Comparison of ENCODE assay signal across 18 cellular contexts in the genomic region with DNA sequence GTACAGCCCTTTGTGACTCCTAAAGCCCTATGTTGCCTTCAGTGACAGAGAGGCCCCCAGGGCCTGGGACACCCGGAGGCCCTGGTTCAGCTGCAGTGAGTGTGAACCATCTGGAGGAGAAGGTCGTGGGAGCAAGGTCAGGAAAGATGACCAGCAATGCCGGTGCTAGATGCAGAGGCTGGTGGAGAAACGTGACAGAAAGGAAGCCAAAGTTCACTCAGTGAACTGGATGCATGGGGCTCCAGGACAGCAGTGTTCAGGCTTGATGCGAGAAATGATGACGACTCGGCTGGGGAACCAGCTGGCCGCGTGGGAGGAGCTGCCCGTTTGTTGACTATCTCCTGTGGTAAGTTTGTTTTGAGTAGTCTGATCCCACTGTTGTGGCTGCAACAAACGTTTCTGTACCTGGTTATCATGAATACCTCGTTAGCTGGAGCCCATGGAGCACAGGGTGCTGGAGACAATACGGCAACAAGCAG. TPM values are rescaled to one million over a fixed set of nuclear protein-coding genes. Genes with fewer than 3 reads are reported as not detected.
DNase-seq lines count a peak whose midpoint lies in the region; ATAC-seq and TF ChIP-seq lines count a peak whose summit lies in the region.
"Had no signal": no experiment of that assay in that cellular context is flagged by ENCODE, and none has a peak within 500 bp of the region (broad histone marks: within the 10 kb centered on the region; RNA-seq: fewer than 3 reads in every experiment).

No MANE protein-coding gene starts in this region.

- H3K4me2 ChIP-seq in hepatocyte: no peak overlapping the region

- no peaks in the 10 kb centered on the region for H4K20me1 ChIP-seq in hepatocyte (ENCODE audit: insufficient read depth, poor library complexity, severe bottlenecking)

- no peaks in the 10 kb centered on the region for H3K9me3 Mint-ChIP-seq in activated CD4-positive, alpha-beta memory T cell treated with anti-CD3 and anti-CD28 coated beads for 36 hours
- H3K9me3 Mint-ChIP-seq in activated CD4-positive, alpha-beta memory T cell treated with anti-CD3 and anti-CD28 coated beads, Interleukin-2, amount 10 ng/mL, durations not matched to agents 7 days and 5 days: no peaks in the 10 kb centered on the region
- H3K9me3 Mint-ChIP-seq in WTC11: no peaks in the 10 kb centered on the region
- H3K9me3 Mint-ChIP-seq: memory B cell; T-helper 2 cell treated with Interferon-gamma antibody and Interleukin-4, amounts not matched to agents 5 μg/mL and 100 μg/mL, for 36 hours had no signal

- CTCF ChIA-PET in activated CD4-positive, alpha-beta memory T cell treated with anti-CD3 and anti-CD28 coated beads for 36 hours (lab: Charles Lee): no interaction called here
- CTCF ChIA-PET in activated CD4-positive, alpha-beta memory T cell treated with anti-CD3 and anti-CD28 coated beads, Interleukin-2, amount 10 ng/mL, durations not matched to agents 7 days and 5 days (lab: Charles Lee): interaction anchor here (1.0 kb wide), 1 partner anchor 15 kb away, joined by 3 read pairs; no protein-coding TSS in a partner anchor
- CTCF ChIA-PET in WTC11 (lab: Charles Lee): interaction anchor here (0.5 kb wide), 1 partner anchor 57 kb away, joined by 3 read pairs; no protein-coding TSS in a partner anchor

- no peaks in the 10 kb centered on the region for H3K4me1 Mint-ChIP-seq in activated CD4-positive, alpha-beta memory T cell treated with anti-CD3 and anti-CD28 coated beads for 36 hours (ENCODE audit: low read depth)
- no peaks in the 10 kb centered on the region for H3K4me1 Mint-ChIP-seq in activated CD4-positive, alpha-beta memory T cell treated with anti-CD3 and anti-CD28 coated beads, Interleukin-2, amount 10 ng/mL, durations not matched to agents 7 days and 5 days
- H3K4me1 Mint-ChIP-seq in WTC11: no peaks in the 10 kb centered on the region

- POLR2A ChIA-PET in activated CD4-positive, alpha-beta memory T cell treated with anti-CD3 and anti-CD28 coated beads for 36 hours (lab: Charles Lee): no interaction called here
- POLR2A ChIA-PET in activated CD4-positive, alpha-beta memory T cell treated with anti-CD3 and anti-CD28 coated beads, Interleukin-2, amount 10 ng/mL, durations not matched to agents 7 days and 5 days (lab: Charles Lee): no interaction called here
- POLR2A ChIA-PET in WTC11 (lab: Charles Lee): no interaction called here

- no peak for TF ChIP-seq CTCF in WTC11 (IDR thresholded peaks at IDR 0.05)
- TF ChIP-seq CTCF in hepatocyte (IDR thresholded peaks at IDR 0.05; ENCODE audit: poor library complexity): no peak
- no peak for TF ChIP-seq CTCF in spleen (IDR thresholded peaks at IDR 0.05 in 8 of 11, conservative IDR thresholded peaks at IDR 0.05 in 3 of 11)
- TF ChIP-seq CTCF in prostate gland (IDR thresholded peaks at IDR 0.05): no peak

- H2AFZ ChIP-seq in hepatocyte: no peak overlapping the region

- H3K36me3 Mint-ChIP-seq in activated CD4-positive, alpha-beta memory T cell treated with anti-CD3 and anti-CD28 coated beads for 36 hours: no peaks in the 10 kb centered on the region
- no peaks in the 10 kb centered on the region for H3K36me3 Mint-ChIP-seq in activated CD4-positive, alpha-beta memory T cell treated with anti-CD3 and anti-CD28 coated beads, Interleukin-2, amount 10 ng/mL, durations not matched to agents 7 days and 5 days (ENCODE audit: low read depth)
- no peaks in the 10 kb centered on the region for H3K36me3 Mint-ChIP-seq in WTC11
- H3K36me3 Mint-ChIP-seq: memory B cell had no signal

- H3K27ac ChIP-seq in hepatocyte (no peak overlapping the region), spleen (peak overlapping the region in 5 of 8 donors; percentile 5 to 74 (median 55)), prostate gland (no peak overlapping the region)
- H3K27ac ChIP-seq: HL-60, SJCRH30 had no signal

- no peaks in the 10 kb centered on the region for H3K9me3 ChIP-seq in hepatocyte (ENCODE audit: low read depth)
- H3K9me3 ChIP-seq in spleen: no peaks in the 10 kb centered on the region
- H3K9me3 ChIP-seq in prostate gland: no peaks in the 10 kb centered on the region
- H3K9me3 ChIP-seq: SJCRH30, uterus had no signal

- no peaks in the 10 kb centered on the region for H3K4me1 ChIP-seq in hepatocyte (ENCODE audit: insufficient read depth)
- peaks cover 0 to 18% (median 1%) of the 10 kb centered on the region in 6 donors for H3K4me1 ChIP-seq in spleen
- H3K4me1 ChIP-seq in prostate gland (replicated peaks): no peaks in the 10 kb centered on the region
- H3K4me1 ChIP-seq: SJCRH30 had no signal

- no peaks in the 10 kb centered on the region for H3K27me3 ChIP-seq in hepatocyte
- peaks cover 0 to 6% (median 0%) of the 10 kb centered on the region in 7 donors for H3K27me3 ChIP-seq in spleen (replicated peaks in 1 of 7)
- no peaks in the 10 kb centered on the region for H3K27me3 ChIP-seq in prostate gland (replicated peaks; ENCODE audit: insufficient read depth)
- H3K27me3 ChIP-seq: SJCRH30, uterus had no signal

- H3K4me3 Mint-ChIP-seq in activated CD4-positive, alpha-beta memory T cell treated with anti-CD3 and anti-CD28 coated beads for 36 hours: no peak overlapping the region
- no peak overlapping the region for H3K4me3 Mint-ChIP-seq in activated CD4-positive, alpha-beta memory T cell treated with anti-CD3 and anti-CD28 coated beads, Interleukin-2, amount 10 ng/mL, durations not matched to agents 7 days and 5 days
- no peak overlapping the region for H3K4me3 Mint-ChIP-seq in WTC11
- H3K4me3 Mint-ChIP-seq: memory B cell; T-helper 2 cell treated with Interferon-gamma antibody and Interleukin-4, amounts not matched to agents 5 μg/mL and 100 μg/mL, for 36 hours had no signal

- no peaks in the 10 kb centered on the region for H3K36me3 ChIP-seq in hepatocyte (replicated peaks; ENCODE audit: insufficient read depth, low read depth)
- H3K36me3 ChIP-seq in spleen: no peaks in the 10 kb centered on the region
- H3K36me3 ChIP-seq in prostate gland: no peaks in the 10 kb centered on the region
- H3K36me3 ChIP-seq: SJCRH30, uterus had no signal

- H3K4me3 ChIP-seq in hepatocyte (no peak overlapping the region), spleen (no peak overlapping the region), prostate gland (no peak overlapping the region)
- H3K4me3 ChIP-seq: SJCRH30, uterus had no signal

- ATAC-seq in WTC11: no peak

- DNase-seq in activated CD4-positive, alpha-beta memory T cell treated with anti-CD3 and anti-CD28 coated beads for 36 hours: peak; percentile 14
- DNase-seq in activated CD4-positive, alpha-beta memory T cell treated with anti-CD3 and anti-CD28 coated beads, Interleukin-2, amount 10 ng/mL, durations not matched to agents 7 days and 5 days: no peak
- DNase-seq in WTC11 (ENCODE audit: low spot score) (no peak), hepatocyte (ENCODE audit: low spot score) (peak; percentile 41), spleen (no peak), NOMO-1 treated with dmso at 0.1 percent for 144 hours (lab: John Stamatoyannopoulos, UW; ENCODE audit: unreplicated experiment) (no peak), NCI-H1417 (lab: John Stamatoyannopoulos, UW) (no peak), prostate gland (ENCODE audit: low spot score) (no peak)
- DNase-seq: activated CD4-positive, CD25-positive, alpha-beta regulatory T cell treated with anti-CD3 and anti-CD28 coated beads, Interleukin-2, amount 50 U/mL, for 72 hours; anterior cingulate cortex; DND-41; H7; SJCRH30; stimulated activated CD4-positive, alpha-beta T cell treated with anti-CD3 and anti-CD28 coated beads, Interleukin-2, amount 100 ng/mL, for 48 hours; uterus had no signal

- WGBS in hepatocyte (ENCODE audit: low lambda C conversion rate, missing lambda C conversion rate): 54% methylated on average over 12 of the region's 13 CpGs
- 68 to 81% (median 74%) methylated on average over 13 of the region's 13 CpGs for WGBS in spleen, 5 donors
- 72% methylated on average over 13 of the region's 13 CpGs for WGBS in prostate gland

- H3K27ac Mint-ChIP-seq in activated CD4-positive, alpha-beta memory T cell treated with anti-CD3 and anti-CD28 coated beads for 36 hours: no peak overlapping the region
- H3K27ac Mint-ChIP-seq in activated CD4-positive, alpha-beta memory T cell treated with anti-CD3 and anti-CD28 coated beads, Interleukin-2, amount 10 ng/mL, durations not matched to agents 7 days and 5 days: no peak overlapping the region
- H3K27ac Mint-ChIP-seq in WTC11: peak overlapping the region; percentile 17; the same call in 1 of the 2 replicates
- H3K27ac Mint-ChIP-seq: memory B cell; T-helper 2 cell treated with Interferon-gamma antibody and Interleukin-4, amounts not matched to agents 5 μg/mL and 100 μg/mL, for 36 hours had no signal

- intact Hi-C loops in activated CD4-positive, alpha-beta memory T cell treated with anti-CD3 and anti-CD28 coated beads for 36 hours (cut with micrococcal nuclease): no loop called here
- intact Hi-C loops in spleen (cut with DNase I; ENCODE audit: low total_unique reads) (no loop called here), prostate gland (cut with DNase I) (no loop called here)

- no peaks in the 10 kb centered on the region for H3K79me2 ChIP-seq in hepatocyte

- no peaks in the 10 kb centered on the region for H3K9me2 ChIP-seq in hepatocyte (replicated peaks; ENCODE audit: insufficient read depth)

- peaks cover 4% of the 10 kb centered on the region for H3K27me3 Mint-ChIP-seq in activated CD4-positive, alpha-beta memory T cell treated with anti-CD3 and anti-CD28 coated beads for 36 hours
- peaks cover 16% of the 10 kb centered on the region for H3K27me3 Mint-ChIP-seq in activated CD4-positive, alpha-beta memory T cell treated with anti-CD3 and anti-CD28 coated beads, Interleukin-2, amount 10 ng/mL, durations not matched to agents 7 days and 5 days
- no peaks in the 10 kb centered on the region for H3K27me3 Mint-ChIP-seq in WTC11 (ENCODE audit: low read depth)

- TF ChIP-seq POLR2A in spleen (IDR thresholded peaks at IDR 0.05): no peak
- no peak for TF ChIP-seq POLR2A in prostate gland (IDR thresholded peaks at IDR 0.05)

TF ChIP-seq in WTC11, 78 proteins besides CTCF, POLR2A, EP300 and RAD21 (continues in another document):
- no peak for TF ChIP-seq ZBTB21 (CRISPR knock-in tag; IDR thresholded peaks at IDR 0.05; ENCODE audit: borderline replicate concordance)

RNA-seq across cellular contexts. Expression of a gene that starts 54.1 kb away (rescaled TPM):
- 100 to 1,000 TPM; 104 to 106 TPM for total RNA-seq in activated CD4-positive, alpha-beta memory T cell treated with anti-CD3 and anti-CD28 coated beads for 36 hours
- 100 to 1,000 TPM; 119 to 122 TPM for total RNA-seq in activated CD4-positive, alpha-beta memory T cell treated with anti-CD3 and anti-CD28 coated beads, Interleukin-2, amount 10 ng/mL, durations not matched to agents 7 days and 5 days
- total RNA-seq in WTC11 (2021) (106 to 121 TPM (median 106 TPM) in 3 replicates), hepatocyte (65.9 and 71.5 TPM in 2 replicates), spleen (100 to 1,000 TPM in 6 of 7 donors, 10 to 100 TPM in 1; 98.0 to 179 (median 106) TPM), prostate gland (100 to 1,000 TPM in 1 of 2 donors, 10 to 100 TPM in 1; 69.0 to 108 TPM)
- polyA plus RNA-seq in hepatocyte (57.4 and 63.7 TPM in 2 replicates), spleen (10 to 100 TPM; 41.8 to 53.1 (median 51.4) TPM)

Comparison
In these comparisons a context has a peak if more than half of its experiments do, and no peak if none do; other contexts are left out.
1. DNase-seq: peak in activated CD4-positive, alpha-beta memory T cell treated with anti-CD3 and anti-CD28 coated beads for 36 hours (single experiment) and hepatocyte (single experiment); none in activated CD4-positive, alpha-beta memory T cell treated with anti-CD3 and anti-CD28 coated beads, Interleukin-2, amount 10 ng/mL, durations not matched to agents 7 days and 5 days (single experiment), WTC11 (single experiment), spleen (single experiment), NOMO-1 treated with dmso at 0.1 percent for 144 hours (single experiment), NCI-H1417 (0 of 3) and prostate gland (single experiment).
2. H3K27ac ChIP-seq: peak in spleen (5 of 8); none in hepatocyte (single experiment) and prostate gland (0 of 2).